Comparison of ENCODE assay signal across 9 cellular contexts in the genomic region with DNA sequence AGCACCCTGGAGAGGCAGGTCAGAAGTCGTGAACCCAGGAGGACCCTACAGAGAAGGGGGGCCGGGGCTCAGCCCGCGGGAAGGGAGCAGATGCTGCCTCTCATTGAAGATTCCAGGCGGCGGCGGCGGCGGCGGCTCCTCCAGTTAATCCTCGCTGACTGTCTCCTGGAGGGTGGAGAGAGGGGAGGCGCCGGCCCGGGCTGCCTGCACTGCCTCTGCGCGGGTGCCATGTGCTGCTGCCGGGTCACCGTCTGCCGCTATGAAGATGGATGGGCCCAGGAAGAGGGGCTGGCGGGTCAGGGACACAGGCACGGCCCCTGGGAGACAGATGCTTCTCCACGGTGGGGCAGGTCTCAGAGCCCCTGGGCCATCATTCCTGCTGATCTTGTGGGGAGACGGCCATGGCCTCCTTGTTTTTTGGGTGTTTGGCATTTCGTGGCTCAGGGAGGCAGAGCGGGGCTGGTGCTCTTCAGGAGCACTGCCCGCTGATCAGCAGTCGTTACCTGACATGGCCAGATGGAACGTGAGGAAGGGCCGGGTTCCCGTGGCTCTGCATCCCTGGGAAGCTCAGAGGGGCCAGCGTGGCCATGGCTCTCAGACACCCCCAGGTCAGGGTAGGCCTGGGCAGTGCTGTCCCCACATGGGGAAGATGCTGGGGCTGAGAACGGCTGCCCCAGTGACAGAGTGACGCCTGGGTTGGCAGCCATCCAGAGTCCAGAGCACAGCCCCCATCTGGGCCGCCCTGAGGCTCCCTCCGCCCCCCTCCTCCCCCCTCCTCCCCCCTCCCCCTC. TPM values are rescaled to one million over a fixed set of nuclear protein-coding genes. Genes with fewer than 3 reads are reported as not detected.
DNase-seq lines count a peak whose midpoint lies in the region; ATAC-seq, FAIRE-seq and TF ChIP-seq lines count a peak whose summit lies in the region.
"Had no signal": no experiment of that assay in that cellular context is flagged by ENCODE, and none has a peak within 500 bp of the region (broad histone marks: within the 10 kb centered on the region; RNA-seq: fewer than 3 reads in every experiment).

No MANE protein-coding gene starts in this region.

- DNase-seq in activated naive CD4-positive, alpha-beta T cell treated with anti-CD3 and anti-CD28 coated beads, Interleukin-2, amount 10 ng/mL, durations not matched to agents 7 days and 5 days = no peak
- no peak for DNase-seq in activated naive CD4-positive, alpha-beta T cell treated with anti-CD3 and anti-CD28 coated beads, Interleukin-2, amount 50 U/mL, for 16 hours
- DNase-seq in RKO (ENCODE audit: low spot score) = peak; percentile 26
- DNase-seq in epithelial cell of esophagus (ENCODE audit: low read depth) = peak; percentile 36
- no peak for DNase-seq in GM19240 (ENCODE audit: insufficient read length, low spot score)
- DNase-seq in GM12891 (ENCODE audit: insufficient read length, low spot score) = no peak

- no peak for TF ChIP-seq CTCF in epithelial cell of esophagus (IDR thresholded peaks at IDR 0.05; ENCODE audit: insufficient read depth, low read depth, low read length, missing control alignments)
- no peak for TF ChIP-seq CTCF in nephron (IDR thresholded peaks at IDR 0.05; ENCODE audit: unreplicated experiment in 3 of 3)

- H3K4me3 ChIP-seq in epithelial cell of esophagus (ENCODE audit: low read length) = no peak overlapping the region

- CTCF ChIA-PET in activated naive CD4-positive, alpha-beta T cell treated with anti-CD3 and anti-CD28 coated beads, Interleukin-2, amount 10 ng/mL, durations not matched to agents 7 days and 5 days (lab: Charles Lee) = no interaction called here

- peak overlapping the region; percentile 28 for H3K27ac Mint-ChIP-seq in activated naive CD4-positive, alpha-beta T cell treated with anti-CD3 and anti-CD28 coated beads, Interleukin-2, amount 10 ng/mL, durations not matched to agents 7 days and 5 days
- H3K27ac Mint-ChIP-seq in nephron = peak overlapping the region; percentile 47 to 79 (median 76)

- no peak for FAIRE-seq in GM12891 (lab: Jason Lieb, UNC)
- FAIRE-seq: TTC549 had no signal

- H3K36me3 Mint-ChIP-seq in activated naive CD4-positive, alpha-beta T cell treated with anti-CD3 and anti-CD28 coated beads, Interleukin-2, amount 10 ng/mL, durations not matched to agents 7 days and 5 days = peaks cover 4% of the 10 kb centered on the region
- H3K36me3 Mint-ChIP-seq in nephron (ENCODE audit: low read depth) = peaks cover 16% of the 10 kb centered on the region

- ATAC-seq in GM19328 (IDR thresholded peaks at IDR 0.05; ENCODE audit: unreplicated experiment) = no peak

- H3K4me3 Mint-ChIP-seq in activated naive CD4-positive, alpha-beta T cell treated with anti-CD3 and anti-CD28 coated beads, Interleukin-2, amount 10 ng/mL, durations not matched to agents 7 days and 5 days = no peak overlapping the region
- peak overlapping the region in 2 of 3 experiments; percentile 11 to 38 for H3K4me3 Mint-ChIP-seq in nephron

- TF ChIP-seq POLR2A in GM12891 (IDR thresholded peaks at IDR 0.05; ENCODE audit: low read depth, low read length) = no peak

- no peaks in the 10 kb centered on the region for H3K9me3 Mint-ChIP-seq in activated naive CD4-positive, alpha-beta T cell treated with anti-CD3 and anti-CD28 coated beads, Interleukin-2, amount 10 ng/mL, durations not matched to agents 7 days and 5 days
- no peaks in the 10 kb centered on the region for H3K9me3 Mint-ChIP-seq in nephron

- no peaks in the 10 kb centered on the region for H3K4me1 Mint-ChIP-seq in activated naive CD4-positive, alpha-beta T cell treated with anti-CD3 and anti-CD28 coated beads, Interleukin-2, amount 10 ng/mL, durations not matched to agents 7 days and 5 days
- H3K4me1 Mint-ChIP-seq in nephron = peaks cover 17% of the 10 kb centered on the region

- no peaks in the 10 kb centered on the region for H3K27me3 Mint-ChIP-seq in activated naive CD4-positive, alpha-beta T cell treated with anti-CD3 and anti-CD28 coated beads, Interleukin-2, amount 10 ng/mL, durations not matched to agents 7 days and 5 days
- H3K27me3 Mint-ChIP-seq in nephron (ENCODE audit: low read depth) = no peaks in the 10 kb centered on the region

TF ChIP-seq in GM12891, 5 proteins besides CTCF, POLR2A, EP300 and RAD21:
- no peak for TF ChIP-seq POLR2AphosphoS5 (IDR thresholded peaks at IDR 0.05; ENCODE audit: low read depth, low read length)
- no peak for TF ChIP-seq SPI1 (IDR thresholded peaks at IDR 0.05; ENCODE audit: low read depth, low read length)

RNA-seq across cellular contexts. Expression of gene GINS2, which starts 36.1 kb away (rescaled TPM):
- 21.0 TPM for polyA plus RNA-seq in GM12891 (2012; ENCODE audit: low read depth, missing spikeins)

RNA-seq across cellular contexts. Expression of gene GSE1, which starts 39.5 kb away (rescaled TPM):
- 18.7 TPM for polyA plus RNA-seq in GM12891 (2012; ENCODE audit: low read depth, missing spikeins)

Comparison
In these comparisons a context has a peak if more than half of its experiments do, and no peak if none do; other contexts are left out.
1. DNase-seq: peak in RKO (single experiment) and epithelial cell of esophagus (single experiment); none in activated naive CD4-positive, alpha-beta T cell treated with anti-CD3 and anti-CD28 coated beads, Interleukin-2, amount 10 ng/mL, durations not matched to agents 7 days and 5 days (single experiment), activated naive CD4-positive, alpha-beta T cell treated with anti-CD3 and anti-CD28 coated beads, Interleukin-2, amount 50 U/mL, for 16 hours (single experiment), GM19240 (single experiment) and GM12891 (single experiment).